12 cellular contexts compared by ENCODE assay signal in genomic region chr3:136817448-136817847, GRCh38. TPM values are rescaled to one million over a fixed set of nuclear protein-coding genes. Genes with fewer than 3 reads are reported as not detected.
DNase-seq lines count a peak whose midpoint lies in the region; ATAC-seq and TF ChIP-seq lines count a peak whose summit lies in the region.
"Had no signal": no experiment of that assay in that cellular context is flagged by ENCODE, and none has a peak within 500 bp of the region (broad histone marks: within the 10 kb centered on the region; RNA-seq: fewer than 3 reads in every experiment).

No MANE protein-coding gene starts in this region.

- H3K4me3 ChIP-seq in fibroblast of mammary gland (ENCODE audit: control insufficient read depth, low read depth, low read length), result no peak overlapping the region
- H3K4me3 ChIP-seq in parathyroid adenoma (ENCODE audit: low read depth, low read length), result no peak overlapping the region
- no peak overlapping the region for H3K4me3 ChIP-seq in ascending aorta
- H3K4me3 ChIP-seq in esophagus muscularis mucosa, result no peak overlapping the region

- H3K9ac ChIP-seq in parathyroid adenoma, result no peak overlapping the region

- TF ChIP-seq POLR2A in esophagus muscularis mucosa (IDR thresholded peaks at IDR 0.05; ENCODE audit: low read depth), result no peak

- H3K79me2 ChIP-seq in parathyroid adenoma, result peaks cover 12% of the 10 kb centered on the region

- no peak for TF ChIP-seq EP300 in esophagus muscularis mucosa (IDR thresholded peaks at IDR 0.05)

- peak; percentile 80 for DNase-seq in DMS79 treated with DMSO at 0.1 percent for 48 hours (lab: John Stamatoyannopoulos, UW)
- DNase-seq in NCI-H69 (lab: John Stamatoyannopoulos, UW), result peak; percentile 5
- peak; percentile 48 for DNase-seq in fibroblast of mammary gland (ENCODE audit: low read depth)
- DNase-seq in ascending aorta (ENCODE audit: low spot score in 2 of 2), result no peak
- DNase-seq in foreskin keratinocyte, result no peak
- DNase-seq in esophagus muscularis mucosa (ENCODE audit: extremely low spot score), result no peak
- DNase-seq: activated B cell treated with CpG ODN at 0.5 μM for 24 hours; central memory CD4-positive, alpha-beta T cell; left colon; occipital lobe had no signal

- no peak for ATAC-seq in foreskin keratinocyte
- no peak for ATAC-seq in GM19395 (IDR thresholded peaks at IDR 0.05; ENCODE audit: unreplicated experiment)

- H3K27me3 ChIP-seq in parathyroid adenoma (ENCODE audit: control insufficient read depth, insufficient read depth, low read length) (no peaks in the 10 kb centered on the region), ascending aorta (no peaks in the 10 kb centered on the region), foreskin keratinocyte (peaks cover 21% of the 10 kb centered on the region), esophagus muscularis mucosa (no peaks in the 10 kb centered on the region)

- no peaks in the 10 kb centered on the region for H3K9me3 ChIP-seq in parathyroid adenoma (ENCODE audit: control insufficient read depth, low read length)
- no peaks in the 10 kb centered on the region for H3K9me3 ChIP-seq in ascending aorta
- no peaks in the 10 kb centered on the region for H3K9me3 ChIP-seq in esophagus muscularis mucosa

- H3K4me1 ChIP-seq in parathyroid adenoma (peaks cover 3% of the 10 kb centered on the region), ascending aorta (peaks cover 2 to 6% of the 10 kb centered on the region in 2 donors), foreskin keratinocyte (peaks cover 7% of the 10 kb centered on the region), esophagus muscularis mucosa (peaks cover 10 to 25% (median 21%) of the 10 kb centered on the region in 4 donors)

- intact Hi-C loops in ascending aorta (cut with DNase I), result no loop called here
- intact Hi-C loops in esophagus muscularis mucosa (cut with DNase I), result no loop called here

- TF ChIP-seq CTCF in fibroblast of mammary gland (conservative IDR thresholded peaks at IDR 0.05; ENCODE audit: control insufficient read depth, insufficient read depth, low read depth, low read length) (no peak), parathyroid adenoma (IDR thresholded peaks at IDR 0.05) (no peak), ascending aorta (IDR thresholded peaks at IDR 0.05) (no peak), foreskin keratinocyte (conservative IDR thresholded peaks at IDR 0.05) (no peak), esophagus muscularis mucosa (IDR thresholded peaks at IDR 0.05) (no peak)

- H3K4me2 ChIP-seq in parathyroid adenoma (ENCODE audit: low read length), result no peak overlapping the region

- H2AFZ ChIP-seq in parathyroid adenoma, result peak overlapping the region; percentile 91

- peak overlapping the region; percentile 80 for H3K27ac ChIP-seq in parathyroid adenoma
- H3K27ac ChIP-seq in ascending aorta, result no peak overlapping the region
- no peak overlapping the region for H3K27ac ChIP-seq in foreskin keratinocyte
- no peak overlapping the region for H3K27ac ChIP-seq in esophagus muscularis mucosa (replicated peaks in 1 of 4)

- 69% methylated on average over 1 of the region's 1 CpG for WGBS in esophagus muscularis mucosa

- no peaks in the 10 kb centered on the region for H3K36me3 ChIP-seq in parathyroid adenoma (ENCODE audit: control insufficient read depth, insufficient read depth, low read length)
- H3K36me3 ChIP-seq in ascending aorta, result no peaks in the 10 kb centered on the region
- no peaks in the 10 kb centered on the region for H3K36me3 ChIP-seq in esophagus muscularis mucosa

RNA-seq across cellular contexts. Expression of gene SLC35G2, which starts 1.5 kb away (rescaled TPM):
- total RNA-seq in ascending aorta (10.0 TPM), foreskin keratinocyte (1.8 and 2.2 TPM in 2 replicates), esophagus muscularis mucosa (1 to 10 TPM; 2.9 to 6.4 (median 5.3) TPM)
- 1.1 and 2.6 TPM in 2 replicates for polyA plus RNA-seq in foreskin keratinocyte

RNA-seq across cellular contexts. Expression of gene NCK1, which starts 44.6 kb away (rescaled TPM):
- total RNA-seq in ascending aorta, result 45.6 TPM
- 27.6 and 28.7 TPM in 2 replicates for total RNA-seq in foreskin keratinocyte
- 13.9 and 17.1 TPM in 2 replicates for polyA plus RNA-seq in foreskin keratinocyte
- 10 to 100 TPM; 28.9 to 54.0 (median 37.0) TPM for total RNA-seq in esophagus muscularis mucosa

Comparison
In these comparisons a context has a peak if more than half of its experiments do, and no peak if none do; other contexts are left out.
1. DNase-seq: peak in DMS79 treated with DMSO at 0.1 percent for 48 hours (single experiment), NCI-H69 (single experiment) and fibroblast of mammary gland (single experiment); none in ascending aorta (0 of 2), foreskin keratinocyte (0 of 2) and esophagus muscularis mucosa (single experiment).